8 cellular contexts compared by ENCODE assay signal in the genomic region with DNA sequence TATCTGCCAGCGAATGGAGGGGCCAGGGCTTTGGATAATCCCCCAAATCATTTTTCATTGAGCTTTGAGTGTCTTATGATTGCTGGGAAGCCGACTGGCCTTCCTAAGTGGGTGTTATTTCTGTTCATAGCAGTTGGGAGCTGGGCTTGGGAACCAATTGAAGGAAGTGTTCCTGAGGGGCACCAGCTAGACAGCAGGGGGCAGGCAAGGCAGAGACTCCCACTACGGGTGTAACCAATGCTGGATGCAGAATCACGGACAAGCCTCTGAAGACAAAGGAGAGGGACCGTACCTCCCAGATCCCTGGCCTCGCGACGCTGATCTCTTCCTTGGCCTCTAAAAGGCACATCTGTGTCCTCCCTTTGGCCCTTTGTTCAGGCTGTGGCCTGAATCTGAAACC.
A peak's percentile ranks its signal among the peaks of the same experiment; 100 is the strongest.
DNase-seq lines count a peak whose midpoint lies in the region; ATAC-seq and TF ChIP-seq lines count a peak whose summit lies in the region.

No MANE protein-coding gene starts in this region.

- H3K27ac Mint-ChIP-seq in effector memory CD8-positive, alpha-beta T cell = no peak overlapping the region

- H3F3A ChIP-seq in PC-3 (ENCODE audit: low read length, unreplicated experiment) = no peaks in the 10 kb centered on the region

- peak; percentile 12 for DNase-seq in activated CD4-positive, alpha-beta T cell treated with anti-CD3 and anti-CD28 coated beads for 48 hours
- no peak for DNase-seq in activated CD4-positive, alpha-beta T cell treated with anti-CD3 and anti-CD28 coated beads, Interleukin-2, amount 50 U/mL, for 48 hours
- DNase-seq in PC-3 (peak; percentile 23), foreskin melanocyte (peak; percentile 15), prostate gland (ENCODE audit: low spot score) (peak; percentile 17), left lobe of liver (ENCODE audit: low spot score) (no peak)
- DNase-seq in effector memory CD8-positive, alpha-beta T cell = no peak

- H3K9me2 ChIP-seq in PC-3 (replicated peaks; ENCODE audit: low read length) = no peaks in the 10 kb centered on the region

- H3K4me3 ChIP-seq in PC-3 (ENCODE audit: low read length) (no peak overlapping the region), prostate gland (no peak overlapping the region)

- TF ChIP-seq POLR2A in prostate gland (IDR thresholded peaks at IDR 0.05) = no peak

- intact Hi-C loops in PC-3 (cut with micrococcal nuclease) (no loop called here), prostate gland (cut with DNase I) (loop anchor here (5.0 kb wide), 1 partner anchor 435 kb away; no protein-coding TSS in a partner anchor)

- H2AFZ ChIP-seq in PC-3 (ENCODE audit: low read length) = no peak overlapping the region

- no peaks in the 10 kb centered on the region for H4K20me1 ChIP-seq in PC-3 (ENCODE audit: low read length)

- POLR2A ChIA-PET in PC-3 (lab: Charles Lee; ENCODE audit: unreplicated experiment) = no interaction called here

- peaks cover 0 to 3% of the 10 kb centered on the region in 2 donors for H3K4me1 Mint-ChIP-seq in effector memory CD8-positive, alpha-beta T cell (ENCODE audit: low read depth in 2 of 2)

- H3K9me3 ChIP-seq in PC-3 (ENCODE audit: low read length) (no peaks in the 10 kb centered on the region), prostate gland (no peaks in the 10 kb centered on the region)

- no peaks in the 10 kb centered on the region for H3K9me3 Mint-ChIP-seq in effector memory CD8-positive, alpha-beta T cell

- no TSS peak for BruUV-seq in PC-3 (replicated peaks; lab: Mats Ljungman, UMichigan)

- H3K27ac ChIP-seq in PC-3 (ENCODE audit: low read length) (no peak overlapping the region), prostate gland (no peak overlapping the region)

- no peaks in the 10 kb centered on the region for H3K79me2 ChIP-seq in PC-3 (ENCODE audit: low read length)

- H3K9ac ChIP-seq in PC-3 (ENCODE audit: low read length) = no peak overlapping the region

- peaks cover 54 to 66% of the 10 kb centered on the region in 2 donors for H3K27me3 Mint-ChIP-seq in effector memory CD8-positive, alpha-beta T cell

- CTCF ChIA-PET in PC-3 (lab: Charles Lee) = interaction anchor here (1.0 kb wide), 1 partner anchor 42 kb away, joined by 4 read pairs; no protein-coding TSS in a partner anchor

- peaks cover 2% of the 10 kb centered on the region for H3K36me3 Mint-ChIP-seq in effector memory CD8-positive, alpha-beta T cell (ENCODE audit: insufficient read depth)

- no peak overlapping the region for H3K4me2 ChIP-seq in PC-3 (ENCODE audit: low read length)

- ATAC-seq in PC-3 (0 out of 2 replicates have a peak, but pooled peaks have one; percentile 35), GM21737 (IDR thresholded peaks at IDR 0.05; ENCODE audit: unreplicated experiment) (no peak), left lobe of liver (no peak)
- no peak for ATAC-seq in effector memory CD8-positive, alpha-beta T cell (replicated peaks)

- TF ChIP-seq CTCF in PC-3 (conservative IDR thresholded peaks at IDR 0.05; ENCODE audit: low read depth, low read length) = peak; percentile 41
- TF ChIP-seq CTCF in prostate gland (IDR thresholded peaks at IDR 0.05) = peak in 2 of 4 experiments; percentile 33 to 37

- H3K36me3 ChIP-seq in PC-3 (ENCODE audit: low read depth, low read length) = no peaks in the 10 kb centered on the region
- H3K36me3 ChIP-seq in prostate gland = no peaks in the 10 kb centered on the region

- H3K4me1 ChIP-seq in PC-3 (ENCODE audit: insufficient read depth, low read length) (no peaks in the 10 kb centered on the region), prostate gland (replicated peaks) (no peaks in the 10 kb centered on the region)

- no peak overlapping the region for H3K4me3 Mint-ChIP-seq in effector memory CD8-positive, alpha-beta T cell

- WGBS in prostate gland = 32% methylated on average over 8 of the region's 8 CpGs

- H3K27me3 ChIP-seq in PC-3 (ENCODE audit: low read length) (no peaks in the 10 kb centered on the region), prostate gland (replicated peaks; ENCODE audit: insufficient read depth) (no peaks in the 10 kb centered on the region)

Comparison
In these comparisons a context has a peak if more than half of its experiments do, and no peak if none do; other contexts are left out.
1. DNase-seq: peak in activated CD4-positive, alpha-beta T cell treated with anti-CD3 and anti-CD28 coated beads for 48 hours (single experiment), PC-3 (single experiment), foreskin melanocyte (single experiment) and prostate gland (single experiment); none in activated CD4-positive, alpha-beta T cell treated with anti-CD3 and anti-CD28 coated beads, Interleukin-2, amount 50 U/mL, for 48 hours (0 of 2), left lobe of liver (single experiment) and effector memory CD8-positive, alpha-beta T cell (0 of 3).